1 cellular context compared by ENCODE assay signal in the genomic region with DNA sequence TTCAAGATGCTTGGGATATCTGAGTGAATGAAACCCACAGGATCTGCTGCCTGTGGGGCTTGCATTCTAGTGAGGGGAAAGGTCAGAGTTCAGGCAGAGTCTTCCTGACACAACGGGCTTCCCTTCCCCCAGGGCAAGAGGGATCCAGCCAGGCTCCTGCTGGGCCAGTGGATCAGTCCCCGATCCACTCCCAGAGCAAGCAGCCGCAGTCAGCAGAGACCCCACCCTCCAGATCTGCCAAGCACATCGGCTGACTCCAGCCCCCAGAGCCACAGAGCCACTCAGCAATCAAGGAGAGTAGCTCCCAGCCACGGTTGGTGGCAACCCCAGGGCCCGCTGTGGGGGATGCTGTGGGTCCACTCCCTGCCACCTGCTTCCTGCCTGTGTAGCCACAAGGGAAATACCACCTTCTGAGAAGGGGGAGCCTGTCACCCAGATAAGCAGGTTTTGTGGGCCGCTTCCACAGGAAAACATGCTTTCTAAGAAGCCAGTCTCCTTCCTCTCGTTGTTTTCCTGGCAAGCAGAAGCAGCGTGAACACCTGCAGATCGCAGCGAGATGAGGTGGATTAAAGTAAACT.
TF ChIP-seq lines count a peak whose summit lies in the region.

No MANE protein-coding gene starts in this region.

TF ChIP-seq in K562, 482 proteins besides CTCF, POLR2A, EP300 and RAD21 (continued from another document):
- no peak for TF ChIP-seq JUN (IDR thresholded peaks at IDR 0.05; ENCODE audit: borderline replicate concordance, low read depth, low read length)
- TF ChIP-seq JUN (CRISPR knock-in tag; IDR thresholded peaks at IDR 0.05; ENCODE audit: borderline replicate concordance): no peak
- no peak for TF ChIP-seq BRD4 (IDR thresholded peaks at IDR 0.05)
- no peak for TF ChIP-seq PHF21A (IDR thresholded peaks at IDR 0.05; ENCODE audit: borderline replicate concordance, low read depth)
- TF ChIP-seq CBFA2T3 (IDR thresholded peaks at IDR 0.05): 0 out of 2 replicates have a peak, but pooled peaks have one; percentile 17
- TF ChIP-seq PTRF (tag; IDR thresholded peaks at IDR 0.05): no peak
